ENCODE assay signal across 11 cellular contexts in genomic region chr3:153974614-153975013, GRCh38.
DNase-seq lines count a peak whose midpoint lies in the region; ATAC-seq and TF ChIP-seq lines count a peak whose summit lies in the region.
"Had no signal": no experiment of that assay in that cellular context is flagged by ENCODE, and none has a peak within 500 bp of the region (broad histone marks: within the 10 kb centered on the region; RNA-seq: fewer than 3 reads in every experiment).

No MANE protein-coding gene starts in this region.

- H3K36me3 Mint-ChIP-seq in stimulated activated effector memory CD8-positive, alpha-beta T cell treated with anti-CD3 and anti-CD28 coated beads, Interleukin-12 subunit alpha, Interleukin-12 subunit beta, amount 100 ng/mL, for 72 hours = no peaks in the 10 kb centered on the region

- ATAC-seq in GM18870 (IDR thresholded peaks at IDR 0.05; ENCODE audit: unreplicated experiment) (peak; percentile 37), GM21360 (IDR thresholded peaks at IDR 0.05; ENCODE audit: unreplicated experiment) (peak; percentile 34), HG03442 (IDR thresholded peaks at IDR 0.05; ENCODE audit: unreplicated experiment) (peak; percentile 28), mucosa of descending colon (no peak)
- ATAC-seq in stimulated activated effector memory CD8-positive, alpha-beta T cell treated with anti-CD3 and anti-CD28 coated beads, Interleukin-12 subunit alpha, Interleukin-12 subunit beta, amount 100 ng/mL, for 72 hours = peak; percentile 43

- H3K9me3 ChIP-seq in mucosa of descending colon = no peaks in the 10 kb centered on the region
- H3K9me3 ChIP-seq: SJSA1 had no signal

- DNase-seq in stimulated activated effector memory CD8-positive, alpha-beta T cell treated with anti-CD3 and anti-CD28 coated beads, Interleukin-12 subunit alpha, Interleukin-12 subunit beta, amount 100 ng/mL, for 72 hours (ENCODE audit: low spot score in 2 of 2) = no peak
- DNase-seq in SIG-M5 (lab: John Stamatoyannopoulos, UW) (no peak), mucosa of descending colon (no peak)
- no peak for DNase-seq in activated CD4-positive, alpha-beta T cell treated with anti-CD3 and anti-CD28 coated beads for 4 hours
- DNase-seq: DND-41, GOT3, NCI-H187 had no signal

- intact Hi-C loops in mucosa of descending colon (cut with DNase I, micrococcal nuclease) = no loop called here

- no peak overlapping the region for H3K27ac Mint-ChIP-seq in stimulated activated effector memory CD8-positive, alpha-beta T cell treated with anti-CD3 and anti-CD28 coated beads, Interleukin-12 subunit alpha, Interleukin-12 subunit beta, amount 100 ng/mL, for 72 hours

- no peaks in the 10 kb centered on the region for H3K4me1 ChIP-seq in mucosa of descending colon (ENCODE audit: low read depth)

- no peaks in the 10 kb centered on the region for H3K4me1 Mint-ChIP-seq in stimulated activated effector memory CD8-positive, alpha-beta T cell treated with anti-CD3 and anti-CD28 coated beads, Interleukin-12 subunit alpha, Interleukin-12 subunit beta, amount 100 ng/mL, for 72 hours

- no peak overlapping the region for H3K4me3 Mint-ChIP-seq in stimulated activated effector memory CD8-positive, alpha-beta T cell treated with anti-CD3 and anti-CD28 coated beads, Interleukin-12 subunit alpha, Interleukin-12 subunit beta, amount 100 ng/mL, for 72 hours

- no peak for TF ChIP-seq CTCF in mucosa of descending colon (IDR thresholded peaks at IDR 0.05)

- H3K9me3 Mint-ChIP-seq in stimulated activated effector memory CD8-positive, alpha-beta T cell treated with anti-CD3 and anti-CD28 coated beads, Interleukin-12 subunit alpha, Interleukin-12 subunit beta, amount 100 ng/mL, for 72 hours = no peaks in the 10 kb centered on the region

- H3K4me3 ChIP-seq in mucosa of descending colon = no peak overlapping the region
- H3K4me3 ChIP-seq: SJSA1 had no signal

- no peaks in the 10 kb centered on the region for H3K36me3 ChIP-seq in mucosa of descending colon (ENCODE audit: low read depth)
- H3K36me3 ChIP-seq: SJSA1 had no signal
